ENCODE assay signal across 16 cellular contexts in the genomic region with DNA sequence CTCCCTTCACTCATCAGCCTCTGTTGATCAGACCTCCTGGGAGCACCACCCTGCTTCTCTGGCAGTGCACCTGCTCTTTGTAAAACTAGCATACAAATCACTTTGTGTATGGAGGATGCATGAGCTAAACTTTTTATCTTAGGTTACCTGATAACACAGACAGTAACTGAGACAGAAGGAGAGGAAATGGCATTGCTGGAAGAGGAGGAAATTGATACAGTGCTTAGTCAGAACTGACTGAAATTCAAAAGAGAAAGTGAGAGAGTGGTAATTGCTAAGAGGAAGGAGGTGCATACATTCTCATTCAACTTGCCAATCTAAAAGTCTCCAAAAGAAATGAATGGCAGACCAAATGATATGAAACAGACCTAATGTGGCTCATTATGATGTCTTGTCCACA.
DNase-seq lines count a peak whose midpoint lies in the region; ATAC-seq lines count a peak whose summit lies in the region.
"Had no signal": no experiment of that assay in that cellular context is flagged by ENCODE, and none has a peak within 500 bp of the region (broad histone marks: within the 10 kb centered on the region; RNA-seq: fewer than 3 reads in every experiment).

No MANE protein-coding gene starts in this region.

- CTCF ChIA-PET in activated CD8-positive, alpha-beta memory T cell treated with anti-CD3 and anti-CD28 coated beads, Interleukin-2, amount 10 ng/mL, durations not matched to agents 7 days and 5 days (lab: Charles Lee) = no interaction called here
- CTCF ChIA-PET in activated CD8-positive, alpha-beta T cell treated with anti-CD3 and anti-CD28 coated beads, Interleukin-2, amount 10 ng/mL, durations not matched to agents 7 days and 5 days (lab: Charles Lee) = interaction anchor here (0.6 to 1.7 kb wide), 2 partner anchors 12 to 1077 kb away, joined by 3 to 6 read pairs; no protein-coding TSS in a partner anchor

- intact Hi-C loops in left cardiac atrium (cut with DNase I) = no loop called here

- H3K36me3 Mint-ChIP-seq in activated CD8-positive, alpha-beta memory T cell treated with anti-CD3 and anti-CD28 coated beads, Interleukin-2, amount 10 ng/mL, durations not matched to agents 7 days and 5 days = no peaks in the 10 kb centered on the region
- peaks cover 16% of the 10 kb centered on the region for H3K36me3 Mint-ChIP-seq in activated CD8-positive, alpha-beta T cell treated with anti-CD3 and anti-CD28 coated beads, Interleukin-2, amount 10 ng/mL, durations not matched to agents 7 days and 5 days (ENCODE audit: low read depth)
- H3K36me3 Mint-ChIP-seq in stimulated activated effector memory CD8-positive, alpha-beta T cell treated with anti-CD3 and anti-CD28 coated beads, Interleukin-12 subunit alpha, Interleukin-12 subunit beta, amount 100 ng/mL, for 72 hours = no peaks in the 10 kb centered on the region
- H3K36me3 Mint-ChIP-seq: brain had no signal

- ATAC-seq in activated CD8-positive, alpha-beta memory T cell treated with anti-CD3 and anti-CD28 coated beads, Interleukin-2, amount 10 ng/mL, durations not matched to agents 7 days and 5 days = peak; percentile 33
- ATAC-seq in HG02970 (IDR thresholded peaks at IDR 0.05; ENCODE audit: low FRiP score, unreplicated experiment) = peak; percentile 53
- ATAC-seq in activated CD8-positive, alpha-beta T cell treated with anti-CD3 and anti-CD28 coated beads, Interleukin-2, amount 10 ng/mL, durations not matched to agents 7 days and 5 days = peak; percentile 71
- ATAC-seq in stimulated activated effector memory CD8-positive, alpha-beta T cell treated with anti-CD3 and anti-CD28 coated beads, Interleukin-12 subunit alpha, Interleukin-12 subunit beta, amount 100 ng/mL, for 72 hours = peak; percentile 42
- no peak for ATAC-seq in left cardiac atrium
- ATAC-seq in HG02973 (IDR thresholded peaks at IDR 0.05; ENCODE audit: unreplicated experiment) = no peak
- ATAC-seq: A549, left colon, pancreas, right lobe of liver had no signal

- H3K9me3 Mint-ChIP-seq in activated CD8-positive, alpha-beta memory T cell treated with anti-CD3 and anti-CD28 coated beads, Interleukin-2, amount 10 ng/mL, durations not matched to agents 7 days and 5 days (ENCODE audit: low read depth) = no peaks in the 10 kb centered on the region
- H3K9me3 Mint-ChIP-seq in activated CD8-positive, alpha-beta T cell treated with anti-CD3 and anti-CD28 coated beads, Interleukin-2, amount 10 ng/mL, durations not matched to agents 7 days and 5 days (ENCODE audit: insufficient read depth) = peaks cover 17% of the 10 kb centered on the region
- peaks cover 4% of the 10 kb centered on the region for H3K9me3 Mint-ChIP-seq in stimulated activated effector memory CD8-positive, alpha-beta T cell treated with anti-CD3 and anti-CD28 coated beads, Interleukin-12 subunit alpha, Interleukin-12 subunit beta, amount 100 ng/mL, for 72 hours
- H3K9me3 Mint-ChIP-seq: nephron had no signal

- H3K27ac Mint-ChIP-seq in activated CD8-positive, alpha-beta memory T cell treated with anti-CD3 and anti-CD28 coated beads, Interleukin-2, amount 10 ng/mL, durations not matched to agents 7 days and 5 days = no peak overlapping the region
- peak overlapping the region; percentile 59 for H3K27ac Mint-ChIP-seq in activated CD8-positive, alpha-beta T cell treated with anti-CD3 and anti-CD28 coated beads, Interleukin-2, amount 10 ng/mL, durations not matched to agents 7 days and 5 days
- H3K27ac Mint-ChIP-seq in stimulated activated effector memory CD8-positive, alpha-beta T cell treated with anti-CD3 and anti-CD28 coated beads, Interleukin-12 subunit alpha, Interleukin-12 subunit beta, amount 100 ng/mL, for 72 hours = no peak overlapping the region
- H3K27ac Mint-ChIP-seq: brain, nephron had no signal

- DNase-seq in activated CD8-positive, alpha-beta memory T cell treated with anti-CD3 and anti-CD28 coated beads, Interleukin-2, amount 10 ng/mL, durations not matched to agents 7 days and 5 days = no peak
- no peak for DNase-seq in activated CD8-positive, alpha-beta memory T cell treated with anti-CD3 and anti-CD28 coated beads, Interleukin-2, amount 50 U/mL, for 48 hours
- DNase-seq in activated CD8-positive, alpha-beta T cell treated with anti-CD3 and anti-CD28 coated beads, Interleukin-2, amount 10 ng/mL, durations not matched to agents 7 days and 5 days = no peak
- no peak for DNase-seq in stimulated activated effector memory CD8-positive, alpha-beta T cell treated with anti-CD3 and anti-CD28 coated beads, Interleukin-12 subunit alpha, Interleukin-12 subunit beta, amount 100 ng/mL, for 72 hours (ENCODE audit: low spot score in 2 of 2)
- DNase-seq in left cardiac atrium = no peak
- DNase-seq in activated effector memory CD4-positive, alpha-beta T cell treated with anti-CD3 and anti-CD28 coated beads, Interleukin-2, amount 50 U/mL, for 16 hours = no peak
- DNase-seq: left colon; NCI-H526 treated with DMSO at 0.1 percent for 48 hours; pancreas; right lobe of liver; stimulated activated CD4-positive, alpha-beta T cell treated with anti-CD3 and anti-CD28 coated beads, Interleukin-15, amount 100 ng/mL, for 24 hours had no signal

- H3K27me3 Mint-ChIP-seq in activated CD8-positive, alpha-beta memory T cell treated with anti-CD3 and anti-CD28 coated beads, Interleukin-2, amount 10 ng/mL, durations not matched to agents 7 days and 5 days = peaks cover 9% of the 10 kb centered on the region
- H3K27me3 Mint-ChIP-seq in activated CD8-positive, alpha-beta T cell treated with anti-CD3 and anti-CD28 coated beads, Interleukin-2, amount 10 ng/mL, durations not matched to agents 7 days and 5 days (ENCODE audit: low read depth) = no peaks in the 10 kb centered on the region

- POLR2A ChIA-PET in activated CD8-positive, alpha-beta T cell treated with anti-CD3 and anti-CD28 coated beads, Interleukin-2, amount 10 ng/mL, durations not matched to agents 7 days and 5 days (lab: Charles Lee) = no interaction called here

- peaks cover 7% of the 10 kb centered on the region for H3K4me1 Mint-ChIP-seq in activated CD8-positive, alpha-beta memory T cell treated with anti-CD3 and anti-CD28 coated beads, Interleukin-2, amount 10 ng/mL, durations not matched to agents 7 days and 5 days
- peaks cover 18% of the 10 kb centered on the region for H3K4me1 Mint-ChIP-seq in activated CD8-positive, alpha-beta T cell treated with anti-CD3 and anti-CD28 coated beads, Interleukin-2, amount 10 ng/mL, durations not matched to agents 7 days and 5 days (ENCODE audit: low read depth)
- H3K4me1 Mint-ChIP-seq in stimulated activated effector memory CD8-positive, alpha-beta T cell treated with anti-CD3 and anti-CD28 coated beads, Interleukin-12 subunit alpha, Interleukin-12 subunit beta, amount 100 ng/mL, for 72 hours = no peaks in the 10 kb centered on the region
- H3K4me1 Mint-ChIP-seq: brain, nephron had no signal

- H3K4me3 Mint-ChIP-seq in activated CD8-positive, alpha-beta memory T cell treated with anti-CD3 and anti-CD28 coated beads, Interleukin-2, amount 10 ng/mL, durations not matched to agents 7 days and 5 days = no peak overlapping the region
- H3K4me3 Mint-ChIP-seq in activated CD8-positive, alpha-beta T cell treated with anti-CD3 and anti-CD28 coated beads, Interleukin-2, amount 10 ng/mL, durations not matched to agents 7 days and 5 days = no peak overlapping the region
- no peak overlapping the region for H3K4me3 Mint-ChIP-seq in stimulated activated effector memory CD8-positive, alpha-beta T cell treated with anti-CD3 and anti-CD28 coated beads, Interleukin-12 subunit alpha, Interleukin-12 subunit beta, amount 100 ng/mL, for 72 hours
- H3K4me3 Mint-ChIP-seq: brain, nephron had no signal

Comparison
In these comparisons a context has a peak if more than half of its experiments do, and no peak if none do; other contexts are left out.
1. ATAC-seq: peak in activated CD8-positive, alpha-beta memory T cell treated with anti-CD3 and anti-CD28 coated beads, Interleukin-2, amount 10 ng/mL, durations not matched to agents 7 days and 5 days (single experiment), HG02970 (single experiment), activated CD8-positive, alpha-beta T cell treated with anti-CD3 and anti-CD28 coated beads, Interleukin-2, amount 10 ng/mL, durations not matched to agents 7 days and 5 days (single experiment) and stimulated activated effector memory CD8-positive, alpha-beta T cell treated with anti-CD3 and anti-CD28 coated beads, Interleukin-12 subunit alpha, Interleukin-12 subunit beta, amount 100 ng/mL, for 72 hours (single experiment); none in left cardiac atrium (0 of 2) and HG02973 (single experiment).